8 cellular contexts compared by ENCODE assay signal in genomic region chr20:51220293-51220706, GRCh38.
DNase-seq lines count a peak whose midpoint lies in the region; ATAC-seq and TF ChIP-seq lines count a peak whose summit lies in the region.

No MANE protein-coding gene starts in this region.

- TF ChIP-seq CTCF in KMS-11 (conservative IDR thresholded peaks at IDR 0.05; ENCODE audit: low read depth, low read length), result peak; percentile 43; the same call in 1 of the 2 replicates
- peak; percentile 34 to 82 (median 55) for TF ChIP-seq CTCF in esophagus muscularis mucosa (IDR thresholded peaks at IDR 0.05)

- peak overlapping the region; percentile 11 for H2BK12ac ChIP-seq in trophoblast cell (ENCODE audit: low read length)

- H2BK5ac ChIP-seq in trophoblast cell (ENCODE audit: low read depth, low read length, poor library complexity), result no peak overlapping the region

- no peak overlapping the region for H3K14ac ChIP-seq in trophoblast cell (ENCODE audit: low read length)

- H3K4me1 ChIP-seq in CD4-positive, alpha-beta memory T cell (ENCODE audit: insufficient read depth, low read length), result no peaks in the 10 kb centered on the region
- no peaks in the 10 kb centered on the region for H3K4me1 ChIP-seq in KMS-11 (ENCODE audit: low read depth, poor library complexity, severe bottlenecking)
- peaks cover 0 to 8% (median 0%) of the 10 kb centered on the region in 4 donors for H3K4me1 ChIP-seq in esophagus muscularis mucosa
- peaks cover 0 to 8% of the 10 kb centered on the region in 2 experiments for H3K4me1 ChIP-seq in trophoblast cell (ENCODE audit: control insufficient read depth in 1 of 2, insufficient read depth in 2 of 2, low read length in 2 of 2)

- H4K91ac ChIP-seq in trophoblast cell (ENCODE audit: low read depth, low read length), result no peak overlapping the region

- H3K79me2 ChIP-seq in KMS-11 (ENCODE audit: insufficient read depth, low read depth) (no peaks in the 10 kb centered on the region), trophoblast cell (ENCODE audit: control insufficient read depth, insufficient read depth, low read length, poor library complexity) (no peaks in the 10 kb centered on the region)

- H3K79me1 ChIP-seq in trophoblast cell (ENCODE audit: low read length), result peaks cover 1% of the 10 kb centered on the region

- H3K36me3 ChIP-seq in CD4-positive, alpha-beta memory T cell (ENCODE audit: insufficient read depth, low read length), result no peaks in the 10 kb centered on the region
- H3K36me3 ChIP-seq in KMS-11 (ENCODE audit: insufficient read depth), result no peaks in the 10 kb centered on the region
- H3K36me3 ChIP-seq in esophagus muscularis mucosa, result no peaks in the 10 kb centered on the region
- H3K36me3 ChIP-seq in trophoblast cell (ENCODE audit: control insufficient read depth in 1 of 2, insufficient read depth in 2 of 2, low read length in 2 of 2), result no peaks in the 10 kb centered on the region

- no peak overlapping the region for H3K27ac Mint-ChIP-seq in CD4-positive, alpha-beta memory T cell
- H3K27ac Mint-ChIP-seq in activated CD8-positive, alpha-beta memory T cell treated with anti-CD3 and anti-CD28 coated beads, Interleukin-2, amount 10 ng/mL, durations not matched to agents 7 days and 5 days, result no peak overlapping the region

- H3K27me3 ChIP-seq in CD4-positive, alpha-beta memory T cell (ENCODE audit: insufficient read depth, low read length), result peaks cover 3% of the 10 kb centered on the region
- H3K27me3 ChIP-seq in KMS-11 (ENCODE audit: insufficient read depth, low read depth), result no peaks in the 10 kb centered on the region
- H3K27me3 ChIP-seq in esophagus muscularis mucosa, result peaks cover 0 to 47% (median 16%) of the 10 kb centered on the region in 4 donors
- no peaks in the 10 kb centered on the region for H3K27me3 ChIP-seq in trophoblast cell (ENCODE audit: insufficient read depth, low read length)

- H3K9me3 Mint-ChIP-seq in CD4-positive, alpha-beta memory T cell, result peaks cover 1 to 22% (median 9%) of the 10 kb centered on the region in 8 donors
- H3K9me3 Mint-ChIP-seq in activated CD8-positive, alpha-beta memory T cell treated with anti-CD3 and anti-CD28 coated beads, Interleukin-2, amount 10 ng/mL, durations not matched to agents 7 days and 5 days (ENCODE audit: low read depth), result peaks cover 8% of the 10 kb centered on the region

- H3K4me3 Mint-ChIP-seq in CD4-positive, alpha-beta memory T cell, result peak overlapping the region in 3 of 8 donors; percentile 21 to 39 (median 35)
- H3K4me3 Mint-ChIP-seq in activated CD8-positive, alpha-beta memory T cell treated with anti-CD3 and anti-CD28 coated beads, Interleukin-2, amount 10 ng/mL, durations not matched to agents 7 days and 5 days, result no peak overlapping the region

- POLR2A ChIA-PET in CD4-positive, alpha-beta memory T cell (lab: Charles Lee; ENCODE audit: partially characterized antibody), result no interaction called here

- no peaks in the 10 kb centered on the region for H3K9me3 ChIP-seq in CD4-positive, alpha-beta memory T cell (ENCODE audit: control insufficient read depth in 1 of 2, low read length in 2 of 2)
- H3K9me3 ChIP-seq in esophagus muscularis mucosa (peaks cover 0 to 8% (median 3%) of the 10 kb centered on the region in 4 donors), trophoblast cell (ENCODE audit: insufficient read depth, low read depth, low read length) (peaks cover 9% of the 10 kb centered on the region)

- peaks cover 31 to 47% of the 10 kb centered on the region in 2 donors for H3K27me3 Mint-ChIP-seq in CD4-positive, alpha-beta memory T cell
- H3K27me3 Mint-ChIP-seq in activated CD8-positive, alpha-beta memory T cell treated with anti-CD3 and anti-CD28 coated beads, Interleukin-2, amount 10 ng/mL, durations not matched to agents 7 days and 5 days, result peaks cover 56% of the 10 kb centered on the region

- DNase-seq in CD4-positive, alpha-beta memory T cell, result peak in 4 of 5 donors; percentile 11 to 35 (median 29)
- DNase-seq in activated CD8-positive, alpha-beta memory T cell treated with anti-CD3 and anti-CD28 coated beads, Interleukin-2, amount 10 ng/mL, durations not matched to agents 7 days and 5 days, result peak; percentile 62
- DNase-seq in esophagus muscularis mucosa (ENCODE audit: extremely low spot score) (no peak), trophoblast cell (peak; percentile 26 to 55)

- no peak overlapping the region for H3K23ac ChIP-seq in trophoblast cell (ENCODE audit: low read length)

- ATAC-seq in activated CD8-positive, alpha-beta memory T cell treated with anti-CD3 and anti-CD28 coated beads, Interleukin-2, amount 10 ng/mL, durations not matched to agents 7 days and 5 days, result peak; percentile 58
- no peak for ATAC-seq in HG03097 (IDR thresholded peaks at IDR 0.05; ENCODE audit: low FRiP score, unreplicated experiment)
- ATAC-seq in GM18909 (IDR thresholded peaks at IDR 0.05; ENCODE audit: poor library complexity, unreplicated experiment), result no peak
- no peak for ATAC-seq in GM18517 (IDR thresholded peaks at IDR 0.05; ENCODE audit: unreplicated experiment)

- H3K4me3 ChIP-seq in CD4-positive, alpha-beta memory T cell (ENCODE audit: low read length in 2 of 2), result no peak overlapping the region
- H3K4me3 ChIP-seq in KMS-11 (IDR thresholded peaks at IDR 0.05; ENCODE audit: insufficient read depth, low read depth, low read length) (no peak overlapping the region), esophagus muscularis mucosa (no peak overlapping the region), trophoblast cell (ENCODE audit: low read depth, low read length) (no peak overlapping the region)

- no peak overlapping the region for H4K12ac ChIP-seq in trophoblast cell (ENCODE audit: low read depth, low read length)

- CTCF ChIA-PET in CD4-positive, alpha-beta memory T cell (lab: Charles Lee; ENCODE audit: partially characterized antibody), result interaction anchor here (1.1 to 1.3 kb wide), 2 partner anchors 11 to 402 kb away, joined by 3 to 5 read pairs; no protein-coding TSS in a partner anchor
- CTCF ChIA-PET in activated CD8-positive, alpha-beta memory T cell treated with anti-CD3 and anti-CD28 coated beads, Interleukin-2, amount 10 ng/mL, durations not matched to agents 7 days and 5 days (lab: Charles Lee), result interaction anchor here (1.1 to 3.0 kb wide), 4 partner anchors 16 to 376 kb away, joined by 3 to 10 read pairs (median 4); no protein-coding TSS in a partner anchor

- H4K8ac ChIP-seq in trophoblast cell (ENCODE audit: low read depth, low read length), result peak overlapping the region; percentile 26

- TF ChIP-seq EP300 in esophagus muscularis mucosa (IDR thresholded peaks at IDR 0.05), result no peak

- no peak overlapping the region for H3K18ac ChIP-seq in trophoblast cell (ENCODE audit: low read length)

- H2AK5ac ChIP-seq in trophoblast cell (ENCODE audit: low read length), result no peak overlapping the region

- H2BK120ac ChIP-seq in trophoblast cell (ENCODE audit: insufficient read depth, low read length, poor library complexity), result no peak overlapping the region

- H4K20me1 ChIP-seq in KMS-11 (ENCODE audit: insufficient read depth), result no peaks in the 10 kb centered on the region

- peaks cover 3 to 12% (median 6%) of the 10 kb centered on the region in 4 donors for H3K4me1 Mint-ChIP-seq in CD4-positive, alpha-beta memory T cell
- H3K4me1 Mint-ChIP-seq in activated CD8-positive, alpha-beta memory T cell treated with anti-CD3 and anti-CD28 coated beads, Interleukin-2, amount 10 ng/mL, durations not matched to agents 7 days and 5 days, result peaks cover 8% of the 10 kb centered on the region

- 26% methylated on average over 15 of the region's 15 CpGs for WGBS in esophagus muscularis mucosa
- no CpG with 5 or more reads among the region's 15 CpGs for WGBS in trophoblast cell (ENCODE audit: extremely low coverage, insufficient coverage, insufficient read length)

- no peak overlapping the region for H3K9ac ChIP-seq in KMS-11
- no peak overlapping the region for H3K9ac ChIP-seq in trophoblast cell (ENCODE audit: low read length)

- no peak overlapping the region for H3K4ac ChIP-seq in trophoblast cell (ENCODE audit: low read depth, low read length)

- H3K27ac ChIP-seq in CD4-positive, alpha-beta memory T cell (ENCODE audit: low read depth, low read length), result no peak overlapping the region
- H3K27ac ChIP-seq in KMS-11 (no peak overlapping the region), esophagus muscularis mucosa (replicated peaks in 1 of 4) (no peak overlapping the region), trophoblast cell (ENCODE audit: low read depth, low read length) (no peak overlapping the region)

- H2AFZ ChIP-seq in KMS-11 (ENCODE audit: low read depth), result no peak overlapping the region
- H2AFZ ChIP-seq in trophoblast cell (ENCODE audit: insufficient read depth, low read length, poor library complexity), result no peak overlapping the region

- intact Hi-C loops in CD4-positive, alpha-beta memory T cell (cut with micrococcal nuclease), result loop anchor here (10.0 kb wide), 1 partner anchor 375 kb away; no protein-coding TSS in a partner anchor
- intact Hi-C loops in esophagus muscularis mucosa (cut with DNase I), result no loop called here

- no peak overlapping the region for H3K4me2 ChIP-seq in KMS-11
- H3K4me2 ChIP-seq in trophoblast cell (ENCODE audit: low read length), result no peak overlapping the region

- no peaks in the 10 kb centered on the region for H3K36me3 Mint-ChIP-seq in CD4-positive, alpha-beta memory T cell
- no peaks in the 10 kb centered on the region for H3K36me3 Mint-ChIP-seq in activated CD8-positive, alpha-beta memory T cell treated with anti-CD3 and anti-CD28 coated beads, Interleukin-2, amount 10 ng/mL, durations not matched to agents 7 days and 5 days

- no peak for TF ChIP-seq POLR2A in esophagus muscularis mucosa (IDR thresholded peaks at IDR 0.05; ENCODE audit: low read depth)
